ENCODE assay signal across 9 cellular contexts in genomic region chr10:77638766-77639101, GRCh38. TPM values are rescaled to one million over a fixed set of nuclear protein-coding genes. Genes with fewer than 3 reads are reported as not detected.
DNase-seq lines count a peak whose midpoint lies in the region; ATAC-seq, FAIRE-seq and TF ChIP-seq lines count a peak whose summit lies in the region.
"Had no signal": no experiment of that assay in that cellular context is flagged by ENCODE, and none has a peak within 500 bp of the region (broad histone marks: within the 10 kb centered on the region; RNA-seq: fewer than 3 reads in every experiment).

No MANE protein-coding gene starts in this region.

- peak overlapping the region; percentile 98 for H3K4me2 ChIP-seq in BLaER1

- DNase-seq in NCI-H69 (lab: John Stamatoyannopoulos, UW) (peak; percentile 48), epithelial cell of proximal tubule (ENCODE audit: low read depth) (no peak), pancreas (no peak), urothelium cell line (ENCODE audit: low spot score) (no peak), epidermal melanocyte (ENCODE audit: insufficient read length, low spot score) (no peak), pons (ENCODE audit: low spot score) (no peak), left colon (no peak)

- H3K27me3 ChIP-seq in BLaER1 (peaks cover 76% of the 10 kb centered on the region), pancreas (no peaks in the 10 kb centered on the region)

- no peak overlapping the region for H3K27ac ChIP-seq in BLaER1
- H3K27ac ChIP-seq in pancreas, result no peak overlapping the region

- H3K4me1 ChIP-seq in BLaER1 (peaks cover 28% of the 10 kb centered on the region), pancreas (no peaks in the 10 kb centered on the region)

- H3K9ac ChIP-seq in BLaER1, result no peak overlapping the region

- intact Hi-C loops in pancreas (cut with DNase I), result loop anchor here in 1 of 3 donors (5.0 kb wide), 1 partner anchor 246 kb away; no protein-coding TSS in a partner anchor
- intact Hi-C loops in left colon (cut with DNase I, micrococcal nuclease), result loop anchor here in 1 of 2 donors (10.0 kb wide), 1 partner anchor 244 kb away; no protein-coding TSS in a partner anchor

- ATAC-seq in pancreas (no peak), left colon (no peak)

- H3K36me3 ChIP-seq in BLaER1, result no peaks in the 10 kb centered on the region
- no peaks in the 10 kb centered on the region for H3K36me3 ChIP-seq in pancreas

- WGBS in pancreas, 2 donors, result 44 to 47% methylated on average over 9 of the region's 9 CpGs

- H4K20me1 ChIP-seq in BLaER1, result peaks cover 25% of the 10 kb centered on the region; the same call in 1 of the 2 replicates

- H3K4me3 ChIP-seq in BLaER1, result peak overlapping the region; percentile 79
- peak overlapping the region; percentile 56 for H3K4me3 ChIP-seq in epithelial cell of proximal tubule (ENCODE audit: low read depth, low read length)
- H3K4me3 ChIP-seq in pancreas, result peak overlapping the region in 3 of 4 donors; percentile 47 to 71 (median 59)

- FAIRE-seq in pancreas (lab: Jason Lieb, UNC) (no peak), urothelium cell line (lab: Jason Lieb, UNC) (no peak)
- FAIRE-seq: G401.6 had no signal

- no peaks in the 10 kb centered on the region for H3K9me3 ChIP-seq in BLaER1
- H3K9me3 ChIP-seq in pancreas, result no peaks in the 10 kb centered on the region

- TF ChIP-seq CTCF in epithelial cell of proximal tubule (conservative IDR thresholded peaks at IDR 0.05; ENCODE audit: low read depth, low read length), result no peak
- no peak for TF ChIP-seq CTCF in pancreas (IDR thresholded peaks at IDR 0.05)

RNA-seq across cellular contexts. Expression of gene KCNMA1, which starts 1.1 kb away (rescaled TPM):
- total RNA-seq in epithelial cell of proximal tubule, result 12.5 and 19.5 TPM in 2 replicates
- total RNA-seq in pancreas, result 10 to 100 TPM in 1 of 6 donors, 1 to 10 TPM in 5; 3.5 to 16.1 (median 7.4) TPM
- polyA plus RNA-seq in pancreas, result 10 to 100 TPM in 1 of 2 donors, 1 to 10 TPM in 1; 9.6 to 19.4 TPM
- total RNA-seq in left colon, result 10 to 100 TPM; 49.9 to 76.2 TPM
